ENCODE assay signal across 8 cellular contexts in the genomic region with DNA sequence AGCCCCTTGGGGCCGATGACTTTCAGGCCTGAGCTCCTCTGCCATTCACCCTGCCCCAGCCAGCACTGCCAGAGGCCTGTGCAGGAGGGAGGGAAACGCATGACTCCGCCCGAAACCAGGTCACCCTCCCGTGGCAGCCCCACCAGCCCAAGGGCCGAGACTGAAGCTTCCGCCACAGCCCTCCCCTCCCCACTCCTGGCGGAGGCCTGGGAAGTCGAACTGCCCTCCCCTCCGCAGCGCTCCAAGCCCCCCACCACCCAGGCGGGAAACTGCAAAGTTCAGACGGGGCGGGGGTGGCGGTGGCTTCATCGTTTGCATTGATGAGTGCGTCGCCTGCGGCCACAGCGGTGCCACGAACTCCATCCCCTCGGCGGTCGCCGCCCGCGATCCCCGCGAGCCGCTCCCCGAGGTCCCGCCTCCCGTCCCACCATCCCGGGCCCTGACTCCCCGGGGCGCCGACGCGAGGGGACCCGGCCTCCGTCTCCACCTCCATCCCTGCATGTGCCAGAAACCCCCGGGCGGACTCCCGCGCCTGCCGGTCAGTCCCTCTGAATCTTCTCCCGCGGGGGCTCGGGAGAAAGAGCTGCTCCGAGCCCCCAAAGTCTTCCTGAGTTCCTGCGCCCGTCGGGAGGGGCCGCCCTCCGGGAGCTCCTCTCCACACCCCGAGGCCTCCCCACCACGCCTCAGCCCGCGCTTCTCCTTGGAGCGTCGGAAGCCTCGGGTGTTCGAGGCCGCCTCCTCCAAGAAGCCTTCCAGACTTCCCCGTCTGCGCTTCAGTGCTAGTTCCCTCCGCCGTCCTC. TPM values are rescaled to one million over a fixed set of nuclear protein-coding genes. Genes with fewer than 3 reads are reported as not detected.
DNase-seq lines count a peak whose midpoint lies in the region; ATAC-seq, FAIRE-seq and TF ChIP-seq lines count a peak whose summit lies in the region.

No MANE protein-coding gene starts in this region.

- no peak for TF ChIP-seq EP300 in HepG2 (IDR thresholded peaks at IDR 0.05; ENCODE audit: low read depth in 2 of 2, low read length in 2 of 2)
- no peak for TF ChIP-seq EP300 in HepG2 (CRISPR knock-in tag; IDR thresholded peaks at IDR 0.05; ENCODE audit: borderline replicate concordance)
- TF ChIP-seq EP300 in transverse colon (IDR thresholded peaks at IDR 0.05; ENCODE audit: low read depth), result no peak

- no peaks in the 10 kb centered on the region for H4K20me1 ChIP-seq in HepG2 (ENCODE audit: insufficient read depth, low read length)

- no peaks in the 10 kb centered on the region for H3K4me1 ChIP-seq in CD8-positive, alpha-beta memory T cell (ENCODE audit: insufficient read depth, low read length)
- H3K4me1 ChIP-seq in HepG2 (ENCODE audit: insufficient read depth, low read length), result peaks cover 39% of the 10 kb centered on the region
- H3K4me1 ChIP-seq in transverse colon, result peaks cover 5 to 31% (median 16%) of the 10 kb centered on the region in 4 donors

- DNase-seq in CD8-positive, alpha-beta memory T cell, result peak in 4 of 5 donors; percentile 14 to 49 (median 16)
- peak; percentile 35 for DNase-seq in KBM-7
- peak; percentile 61 for DNase-seq in astrocyte of the hippocampus (ENCODE audit: low read depth, low spot score)
- DNase-seq in HepG2 (ENCODE audit: low spot score), result no peak
- peak; percentile 24 for DNase-seq in transverse colon
- no peak for DNase-seq in inferior parietal cortex (ENCODE audit: extremely low spot score)
- no peak for DNase-seq in NCI-H510A treated with DMSO at 0.1 percent for 48 hours (lab: John Stamatoyannopoulos, UW)

- CTCF ChIA-PET in CD8-positive, alpha-beta memory T cell (lab: Charles Lee), result interaction anchor here (1.2 to 1.7 kb wide), 5 partner anchors 9 to 191 kb away, joined by 3 to 9 read pairs (median 3); no protein-coding TSS in a partner anchor
- CTCF ChIA-PET in HepG2 (lab: Yijun Ruan, JAX; ENCODE audit: low intra/inter-chr PET ratio, low total read pairs), result interaction anchor here (0.7 to 1.3 kb wide), 2 partner anchors 26 to 50 kb away, joined by 5 read pairs; no protein-coding TSS in a partner anchor

- peaks cover 0 to 10% (median 7%) of the 10 kb centered on the region in 3 donors for H3K4me1 Mint-ChIP-seq in CD8-positive, alpha-beta memory T cell

- H3K4me3 ChIP-seq in CD8-positive, alpha-beta memory T cell (ENCODE audit: low read length), result peak overlapping the region; percentile 43
- H3K4me3 ChIP-seq in HepG2 (replicated peaks in 1 of 3; ENCODE audit: insufficient read depth in 1 of 3, low read depth in 2 of 3, low read length in 3 of 3) (peak overlapping the region; percentile 75 to 78 (median 78); a peak in 5 of 6 replicates), transverse colon (peak overlapping the region; percentile 18 to 67 (median 56))

- intact Hi-C loops in HepG2 (cut with micrococcal nuclease; ENCODE audit: unreplicated experiment) (loop anchor here (1.0 kb wide), 1 partner anchor 51 kb away; no protein-coding TSS in a partner anchor), transverse colon (cut with DNase I; ENCODE audit: low total_unique reads) (no loop called here)

- ATAC-seq in GM19395 (IDR thresholded peaks at IDR 0.05; ENCODE audit: unreplicated experiment) (peak; percentile 37), HepG2 (peak; percentile 8)

- H3K9me3 ChIP-seq in CD8-positive, alpha-beta memory T cell (ENCODE audit: low read length), result no peaks in the 10 kb centered on the region
- H3K9me3 ChIP-seq in HepG2 (ENCODE audit: low read length) (no peaks in the 10 kb centered on the region), transverse colon (no peaks in the 10 kb centered on the region)

- FAIRE-seq in HepG2 (lab: Jason Lieb, UNC), result no peak

- H3K27me3 ChIP-seq in CD8-positive, alpha-beta memory T cell (ENCODE audit: insufficient read depth, low read length, poor library complexity, severe bottlenecking), result no peaks in the 10 kb centered on the region
- H3K27me3 ChIP-seq in HepG2 (ENCODE audit: control insufficient read depth in 1 of 2, insufficient read depth in 2 of 2, low read length in 2 of 2), result 0 out of 5 replicates have a peak, but pooled peaks cover 0 to 7% of the 10 kb centered on the region in 2 experiments
- H3K27me3 ChIP-seq in transverse colon, result peaks cover 9% of the 10 kb centered on the region

- peaks cover 5 to 8% of the 10 kb centered on the region in 2 donors for H3K27me3 Mint-ChIP-seq in CD8-positive, alpha-beta memory T cell

- TF ChIP-seq POLR2A in HepG2 (IDR thresholded peaks at IDR 0.05; ENCODE audit: insufficient read depth in 1 of 2, low read depth in 2 of 2, low read length in 2 of 2) (no peak), transverse colon (IDR thresholded peaks at IDR 0.05) (no peak)

- H3K79me2 ChIP-seq in HepG2 (ENCODE audit: insufficient read depth, low read length), result no peaks in the 10 kb centered on the region

- WGBS in HepG2 (ENCODE audit: low lambda C conversion rate), result 0% methylated on average over 4 of the region's 68 CpGs
- WGBS in transverse colon (ENCODE audit: low coverage in 1 of 2), 2 donors, result 3% methylated on average over 31 of the region's 68 CpGs; no CpG with 5 or more reads in 1 of the 2 donors

- no peaks in the 10 kb centered on the region for H3K9me3 Mint-ChIP-seq in CD8-positive, alpha-beta memory T cell

- BruUV-seq in HepG2 (replicated peaks; lab: Mats Ljungman, UMichigan), result no TSS peak

- no peak overlapping the region for H2AFZ ChIP-seq in HepG2 (ENCODE audit: low read length)

- H3K4me3 Mint-ChIP-seq in CD8-positive, alpha-beta memory T cell, result peak overlapping the region; percentile 76 to 88 (median 80)

- in situ Hi-C loops in KBM-7 (cut with MboI; ENCODE audit: low pct_unique_long_range_greater_than_20kb, low sequenced_read_pairs), result no loop called here
- in situ Hi-C loops in HepG2 (cut with HindIII; ENCODE audit: extremely low pct_ligation_motif_present, low pct_unique_long_range_greater_than_20kb), result no loop called here
- in situ Hi-C loops in transverse colon (cut with MboI; ENCODE audit: low pct_ligation_motif_present in 1 of 4, low pct_unique_long_range_greater_than_20kb in 1 of 4, low sequenced_read_pairs in 3 of 4), result no loop called here

- TF ChIP-seq CTCF in HepG2 (CRISPR knock-in tag; IDR thresholded peaks at IDR 0.05) (no peak), transverse colon (IDR thresholded peaks at IDR 0.05) (no peak)

- H3K9ac ChIP-seq in HepG2 (ENCODE audit: insufficient read depth, low read depth, low read length), result peak overlapping the region; percentile 67

- H3K4me2 ChIP-seq in HepG2 (ENCODE audit: low read depth, low read length), result peak overlapping the region; percentile 85

- H3K36me3 Mint-ChIP-seq in CD8-positive, alpha-beta memory T cell, result no peaks in the 10 kb centered on the region

- no peak for TF ChIP-seq RAD21 in HepG2 (CRISPR knock-in tag; IDR thresholded peaks at IDR 0.05)

- peak overlapping the region; percentile 47 for H3K27ac ChIP-seq in CD8-positive, alpha-beta memory T cell (ENCODE audit: low read depth, low read length)
- no peak overlapping the region for H3K27ac ChIP-seq in HepG2 (ENCODE audit: extremely low read length, insufficient read depth, low read length)
- peak overlapping the region in 3 of 4 donors; percentile 7 to 43 (median 39) for H3K27ac ChIP-seq in transverse colon

- POLR2A ChIA-PET in CD8-positive, alpha-beta memory T cell (lab: Charles Lee), result no interaction called here
- POLR2A ChIA-PET in HepG2 (lab: Yijun Ruan, JAX), result interaction anchor here (1.0 to 1.9 kb wide), 3 partner anchors 25 to 49 kb away, joined by 3 to 9 read pairs (median 5); no protein-coding TSS in a partner anchor

- H3K36me3 ChIP-seq in CD8-positive, alpha-beta memory T cell (ENCODE audit: insufficient read depth, low read length), result no peaks in the 10 kb centered on the region
- H3K36me3 ChIP-seq in HepG2 (replicated peaks in 1 of 2; ENCODE audit: control insufficient read depth in 1 of 2, insufficient read depth in 2 of 2, low read length in 2 of 2) (no peaks in the 10 kb centered on the region; a peak in 1 of 5 replicates), transverse colon (no peaks in the 10 kb centered on the region)

- peak overlapping the region in 4 of 8 donors; percentile 22 to 37 (median 32) for H3K27ac Mint-ChIP-seq in CD8-positive, alpha-beta memory T cell

TF ChIP-seq in HepG2, 621 proteins besides CTCF, POLR2A, EP300 and RAD21 (continues in another document):
- TF ChIP-seq KLF12 (CRISPR knock-in tag; IDR thresholded peaks at IDR 0.05; ENCODE audit: borderline replicate concordance) (no peak), TP53 (CRISPR knock-in tag; conservative IDR thresholded peaks at IDR 0.05) (0 out of 2 replicates have a peak, but pooled peaks have one; percentile 20), SMC3 (IDR thresholded peaks at IDR 0.05; ENCODE audit: low read length) (no peak), CBX2 (IDR thresholded peaks at IDR 0.05; ENCODE audit: low read depth, low read length) (no peak), CBX2 (CRISPR knock-in tag; IDR thresholded peaks at IDR 0.05; ENCODE audit: low read depth) (no peak)

RNA-seq across cellular contexts. Expression of gene MELTF, which starts 0.7 kb away (rescaled TPM):
- total RNA-seq in CD8-positive, alpha-beta memory T cell, result 1 to 10 TPM; 2.2 to 3.0 TPM
- polyA plus RNA-seq in CD8-positive, alpha-beta memory T cell, result 0.36 TPM
- total RNA-seq in HepG2 (2016; rRNA removed; fragmentation: Illumina TruSeq; extraction: Trizol) (0.97 and 3.2 TPM in 2 replicates), transverse colon (10 to 100 TPM in 2 of 4 donors, 1 to 10 TPM in 2; 3.0 to 20.6 (median 10.3) TPM)
- total RNA-seq in HepG2 (2016; cell fraction: cytosol; rRNA removed; fragmentation: Illumina TruSeq; extraction: Trizol; ENCODE audit: low read depth), result 1.2 and 1.3 TPM in 2 replicates
- total RNA-seq in HepG2 (2016; cell fraction: insoluble cytoplasmic fraction; rRNA removed; fragmentation: Illumina TruSeq; extraction: Trizol), result 1.4 and 3.7 TPM in 2 replicates
- 0.99 and 1.4 TPM in 2 replicates for total RNA-seq in HepG2 (2016; cell fraction: membrane; rRNA removed; fragmentation: Illumina TruSeq; extraction: Trizol)
- 3.9 and 5.1 TPM in 2 replicates for total RNA-seq in HepG2 (2016; cell fraction: nucleus; rRNA removed; fragmentation: Illumina TruSeq; extraction: Trizol)
- 7.5 and 11.9 TPM in 2 replicates for polyA plus RNA-seq in HepG2 (2011; rRNA removed)
- 7.7 TPM in 2 replicates for polyA plus RNA-seq in HepG2 (2011; cell fraction: cytosol; rRNA removed)
- polyA plus RNA-seq in HepG2 (2011; cell fraction: nucleus; rRNA removed), result 46.8 and 48.0 TPM in 2 replicates
- polyA plus RNA-seq in HepG2 (2012), result 14.6 and 19.2 TPM in 2 replicates
- polyA plus RNA-seq in HepG2 (2016; cell fraction: cytosol; fragmentation: Illumina TruSeq; extraction: Trizol; ENCODE audit: low read depth), result 0.49 and 0.59 TPM in 2 replicates
- polyA plus RNA-seq in HepG2 (2016; cell fraction: insoluble cytoplasmic fraction; fragmentation: Illumina TruSeq; extraction: Trizol; ENCODE audit: low read depth), result 1.5 and 2.3 TPM in 2 replicates
- polyA plus RNA-seq in HepG2 (2016; cell fraction: membrane; fragmentation: Illumina TruSeq; extraction: Trizol; ENCODE audit: low read depth), result 0.74 and 1.1 TPM in 2 replicates
- polyA plus RNA-seq in HepG2 (2016; cell fraction: nucleus; fragmentation: Illumina TruSeq; extraction: Trizol; ENCODE audit: insufficient read depth, low read depth), result 6.7 and 9.2 TPM in 2 replicates
- 4.9 and 17.9 TPM in 2 replicates for polyA minus RNA-seq in HepG2 (2011; rRNA and poly(A)+ RNA removed; ENCODE audit: low replicate concordance)
- 7.8 and 11.0 TPM in 2 replicates for polyA minus RNA-seq in HepG2 (2011; cell fraction: cytosol; rRNA and poly(A)+ RNA removed)
- polyA minus RNA-seq in HepG2 (2011; cell fraction: nucleus; rRNA and poly(A)+ RNA removed), result 14.8 and 17.5 TPM in 2 replicates

Comparison
In these comparisons a context has a peak if more than half of its experiments do, and no peak if none do; other contexts are left out.
1. DNase-seq: peak in CD8-positive, alpha-beta memory T cell (4 of 5), KBM-7 (single experiment), astrocyte of the hippocampus (single experiment) and transverse colon (single experiment); none in HepG2 (single experiment), inferior parietal cortex (single experiment) and NCI-H510A treated with DMSO at 0.1 percent for 48 hours (single experiment).
2. Peak in every context shown above with its lines, with median percentiles within 50 percentile points of each other: H3K4me3 ChIP-seq.